Comparison of ENCODE assay signal across 12 cellular contexts in genomic region chr12:11779286-11779685, GRCh38.
DNase-seq lines count a peak whose midpoint lies in the region; ATAC-seq and TF ChIP-seq lines count a peak whose summit lies in the region.
"Had no signal": no experiment of that assay in that cellular context is flagged by ENCODE, and none has a peak within 500 bp of the region (broad histone marks: within the 10 kb centered on the region; RNA-seq: fewer than 3 reads in every experiment).

No MANE protein-coding gene starts in this region.

- H3K4me3 Mint-ChIP-seq in CD4-positive, alpha-beta T cell: no peak overlapping the region
- H3K4me3 Mint-ChIP-seq in IgD-negative memory B cell: no peak overlapping the region
- H3K4me3 Mint-ChIP-seq in CD4-positive, alpha-beta memory T cell: no peak overlapping the region
- H3K4me3 Mint-ChIP-seq: nephron progenitor cell had no signal

- peaks cover 5% of the 10 kb centered on the region for H3K36me3 Mint-ChIP-seq in CD4-positive, alpha-beta T cell (ENCODE audit: low read depth)
- H3K36me3 Mint-ChIP-seq in IgD-negative memory B cell: peaks cover 9% of the 10 kb centered on the region
- peaks cover 18 to 38% of the 10 kb centered on the region in 2 donors for H3K36me3 Mint-ChIP-seq in CD4-positive, alpha-beta memory T cell

- no peak overlapping the region for H3K27ac ChIP-seq in CD4-positive, alpha-beta T cell (ENCODE audit: low read depth, low read length)
- no peak overlapping the region for H3K27ac ChIP-seq in CD4-positive, alpha-beta memory T cell (ENCODE audit: low read depth, low read length)

- CTCF ChIA-PET in CD4-positive, alpha-beta T cell (lab: Charles Lee): no interaction called here
- CTCF ChIA-PET in CD4-positive, alpha-beta memory T cell (lab: Charles Lee; ENCODE audit: partially characterized antibody): interaction anchor here (1.0 to 1.1 kb wide), 3 partner anchors 10 to 253 kb away, joined by 3 to 4 read pairs (median 3); no protein-coding TSS in a partner anchor

- TF ChIP-seq CTCF in CD4-positive, alpha-beta T cell (IDR thresholded peaks at IDR 0.05): no peak
- no peak for TF ChIP-seq CTCF in omental fat pad (IDR thresholded peaks at IDR 0.05)

- no peak overlapping the region for H3K4me3 ChIP-seq in CD4-positive, alpha-beta memory T cell (ENCODE audit: low read length in 2 of 2)

- no peaks in the 10 kb centered on the region for H3K9me3 Mint-ChIP-seq in CD4-positive, alpha-beta T cell
- H3K9me3 Mint-ChIP-seq in IgD-negative memory B cell: no peaks in the 10 kb centered on the region
- peaks cover 0 to 1% (median 0%) of the 10 kb centered on the region in 8 donors for H3K9me3 Mint-ChIP-seq in CD4-positive, alpha-beta memory T cell
- H3K9me3 Mint-ChIP-seq: nephron progenitor cell had no signal

- POLR2A ChIA-PET in CD4-positive, alpha-beta T cell (lab: Charles Lee): no interaction called here
- POLR2A ChIA-PET in CD4-positive, alpha-beta memory T cell (lab: Charles Lee; ENCODE audit: partially characterized antibody): no interaction called here

- no peak for DNase-seq in CD4-positive, alpha-beta T cell
- DNase-seq in dedifferentiated amniotic fluid mesenchymal stem cell (ENCODE audit: extremely low spot score) (peak; percentile 21), omental fat pad (ENCODE audit: low spot score) (no peak), NCI-H1436 (lab: John Stamatoyannopoulos, UW) (no peak)
- no peak for DNase-seq in stimulated activated CD4-positive, alpha-beta T cell treated with anti-CD3 and anti-CD28 coated beads, Interleukin-2, amount 100 ng/mL, for 48 hours
- no peak for DNase-seq in CD4-positive, alpha-beta memory T cell
- DNase-seq: amniotic stem cell, GDM1, hypothalamus, nephron progenitor cell had no signal

- H3K4me1 Mint-ChIP-seq in CD4-positive, alpha-beta T cell (ENCODE audit: low read depth): peaks cover 52% of the 10 kb centered on the region
- peaks cover 41 to 53% (median 53%) of the 10 kb centered on the region in 3 donors for H3K4me1 Mint-ChIP-seq in IgD-negative memory B cell
- peaks cover 37 to 70% (median 56%) of the 10 kb centered on the region in 4 donors for H3K4me1 Mint-ChIP-seq in CD4-positive, alpha-beta memory T cell

- H3K27ac Mint-ChIP-seq in CD4-positive, alpha-beta T cell: peak overlapping the region; percentile 25
- peak overlapping the region in 2 of 3 donors; percentile 16 to 27 for H3K27ac Mint-ChIP-seq in IgD-negative memory B cell
- peak overlapping the region in 1 of 7 donors; percentile 32 for H3K27ac Mint-ChIP-seq in CD4-positive, alpha-beta memory T cell
- H3K27ac Mint-ChIP-seq: nephron progenitor cell had no signal

- H3K36me3 ChIP-seq in CD4-positive, alpha-beta memory T cell (ENCODE audit: insufficient read depth, low read length): no peaks in the 10 kb centered on the region

- no peak for ATAC-seq in CD4-positive, alpha-beta T cell (ENCODE audit: poor library complexity)
- ATAC-seq in omental fat pad (ENCODE audit: low FRiP score) (peak; percentile 73), GM19328 (IDR thresholded peaks at IDR 0.05; ENCODE audit: unreplicated experiment) (no peak)

- H3K27me3 Mint-ChIP-seq in CD4-positive, alpha-beta T cell: no peaks in the 10 kb centered on the region
- no peaks in the 10 kb centered on the region for H3K27me3 Mint-ChIP-seq in IgD-negative memory B cell
- H3K27me3 Mint-ChIP-seq in CD4-positive, alpha-beta memory T cell: no peaks in the 10 kb centered on the region

- H3K9me3 ChIP-seq in CD4-positive, alpha-beta T cell (ENCODE audit: control insufficient read depth, low read length): no peaks in the 10 kb centered on the region
- no peaks in the 10 kb centered on the region for H3K9me3 ChIP-seq in CD4-positive, alpha-beta memory T cell (ENCODE audit: control insufficient read depth in 1 of 2, low read length in 2 of 2)

- no peaks in the 10 kb centered on the region for H3K27me3 ChIP-seq in CD4-positive, alpha-beta T cell (ENCODE audit: control insufficient read depth, insufficient read depth, low read length)
- H3K27me3 ChIP-seq in CD4-positive, alpha-beta memory T cell (ENCODE audit: insufficient read depth, low read length): no peaks in the 10 kb centered on the region

- intact Hi-C loops in CD4-positive, alpha-beta T cell (cut with DNase I, micrococcal nuclease): no loop called here
- intact Hi-C loops in CD4-positive, alpha-beta memory T cell (cut with micrococcal nuclease): no loop called here

- peaks cover 48% of the 10 kb centered on the region for H3K4me1 ChIP-seq in CD4-positive, alpha-beta memory T cell (ENCODE audit: insufficient read depth, low read length)
